In the genomic region with DNA sequence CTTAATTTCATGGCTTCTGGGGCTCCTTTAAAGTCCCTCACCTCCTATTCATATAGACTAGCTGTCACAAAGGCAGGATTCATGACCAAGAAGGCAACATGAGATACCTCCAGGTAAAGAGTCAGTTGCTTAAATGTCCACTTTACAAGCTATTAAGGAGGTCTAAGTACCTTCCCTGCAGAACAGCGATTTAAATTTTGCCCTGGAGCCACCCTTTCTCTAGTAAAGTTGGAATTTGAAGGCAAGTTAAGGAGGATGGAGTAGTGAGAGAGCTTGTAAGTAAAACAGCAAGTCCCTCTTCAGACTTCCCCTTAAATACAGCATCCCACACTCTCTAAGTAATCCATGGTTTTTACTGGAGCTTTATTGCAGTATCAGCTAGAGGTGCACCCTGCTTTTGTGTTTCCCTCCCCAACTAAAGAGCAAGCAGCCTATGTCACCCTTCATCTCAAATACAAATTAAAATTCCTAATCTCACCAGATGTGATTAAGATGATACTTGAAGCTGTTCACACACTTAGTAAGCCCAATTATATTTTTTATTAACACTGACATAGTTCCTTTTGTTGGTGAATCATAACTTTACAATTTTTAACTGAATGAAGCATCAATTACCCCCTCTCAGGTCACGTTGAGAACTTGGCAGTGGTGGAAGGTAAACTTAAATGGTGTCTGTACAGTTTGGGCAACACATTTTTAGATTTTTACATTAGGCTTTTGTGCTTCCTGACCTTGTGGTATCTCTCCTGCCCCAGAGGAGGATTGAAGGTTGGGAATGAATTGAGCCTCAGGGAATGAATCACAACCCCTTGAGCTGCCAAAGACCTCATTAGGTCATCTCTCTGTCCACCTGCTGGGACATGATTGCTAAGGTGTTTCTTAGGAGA, we compare ENCODE assay signal across 17 cellular contexts.
A peak's percentile ranks its signal among the peaks of the same experiment; 100 is the strongest.
DNase-seq lines count a peak whose midpoint lies in the region; ATAC-seq and TF ChIP-seq lines count a peak whose summit lies in the region.
"Had no signal": no experiment of that assay in that cellular context is flagged by ENCODE, and none has a peak within 500 bp of the region (broad histone marks: within the 10 kb centered on the region; RNA-seq: fewer than 3 reads in every experiment).

No MANE protein-coding gene starts in this region.

- ATAC-seq in left lung (peak; percentile 58), GM21360 (IDR thresholded peaks at IDR 0.05; ENCODE audit: unreplicated experiment) (no peak)
- ATAC-seq in activated T-helper 17 cell treated with anti-CD3 and anti-CD28 coated beads, Interleukin-2, amount 50 U/mL, for 72 hours (replicated peaks): no peak
- ATAC-seq: T-cell had no signal

- no peaks in the 10 kb centered on the region for H3K27me3 ChIP-seq in left lung
- H3K27me3 ChIP-seq: BLaER1 had no signal

- in situ Hi-C loops in astrocyte of the cerebellum (cut with HindIII; ENCODE audit: low sequenced_read_pairs): no loop called here

- H3K9me3 Mint-ChIP-seq in activated T-helper 17 cell treated with anti-CD3 and anti-CD28 coated beads, Interleukin-2, amount 50 U/mL, for 72 hours: no peaks in the 10 kb centered on the region
- no peaks in the 10 kb centered on the region for H3K9me3 Mint-ChIP-seq in nephron progenitor cell
- H3K9me3 Mint-ChIP-seq: activated B cell treated with CpG ODN at 0.5 μM for 24 hours; activated naive CD4-positive, alpha-beta T cell treated with anti-CD3 and anti-CD28 coated beads, Interleukin-2, amount 10 ng/mL, durations not matched to agents 7 days and 5 days; T-cell had no signal

- no peak overlapping the region for H3K27ac Mint-ChIP-seq in activated T-helper 17 cell treated with anti-CD3 and anti-CD28 coated beads, Interleukin-2, amount 50 U/mL, for 72 hours
- H3K27ac Mint-ChIP-seq in nephron progenitor cell: no peak overlapping the region
- H3K27ac Mint-ChIP-seq: activated B cell treated with CpG ODN at 0.5 μM for 24 hours; activated naive CD4-positive, alpha-beta T cell treated with anti-CD3 and anti-CD28 coated beads, Interleukin-2, amount 10 ng/mL, durations not matched to agents 7 days and 5 days; T-cell had no signal

- no peak for TF ChIP-seq CTCF in astrocyte of the cerebellum (IDR thresholded peaks at IDR 0.05; ENCODE audit: low read depth, low read length, missing control alignments)
- TF ChIP-seq CTCF in left lung (IDR thresholded peaks at IDR 0.05): no peak
- no peak for TF ChIP-seq CTCF in nephron progenitor cell (IDR thresholded peaks at IDR 0.05)

- no peak overlapping the region for H3K27ac ChIP-seq in left lung
- H3K27ac ChIP-seq: BLaER1, parathyroid adenoma had no signal

- H3K4me1 Mint-ChIP-seq in activated T-helper 17 cell treated with anti-CD3 and anti-CD28 coated beads, Interleukin-2, amount 50 U/mL, for 72 hours: no peaks in the 10 kb centered on the region
- H3K4me1 Mint-ChIP-seq in nephron progenitor cell: no peaks in the 10 kb centered on the region
- H3K4me1 Mint-ChIP-seq: activated B cell treated with CpG ODN at 0.5 μM for 24 hours; activated naive CD4-positive, alpha-beta T cell treated with anti-CD3 and anti-CD28 coated beads, Interleukin-2, amount 10 ng/mL, durations not matched to agents 7 days and 5 days; T-cell had no signal

- H3K36me3 Mint-ChIP-seq in activated T-helper 17 cell treated with anti-CD3 and anti-CD28 coated beads, Interleukin-2, amount 50 U/mL, for 72 hours (ENCODE audit: low read depth): peaks cover 5% of the 10 kb centered on the region
- H3K36me3 Mint-ChIP-seq in nephron progenitor cell (ENCODE audit: low read depth): no peaks in the 10 kb centered on the region

- no peak overlapping the region for H3K4me3 Mint-ChIP-seq in activated T-helper 17 cell treated with anti-CD3 and anti-CD28 coated beads, Interleukin-2, amount 50 U/mL, for 72 hours
- no peak overlapping the region for H3K4me3 Mint-ChIP-seq in nephron progenitor cell
- H3K4me3 Mint-ChIP-seq: activated B cell treated with CpG ODN at 0.5 μM for 24 hours; activated naive CD4-positive, alpha-beta T cell treated with anti-CD3 and anti-CD28 coated beads, Interleukin-2, amount 10 ng/mL, durations not matched to agents 7 days and 5 days; T-cell had no signal

- intact Hi-C loops in left lung (cut with DNase I): no loop called here

- no peaks in the 10 kb centered on the region for H3K4me1 ChIP-seq in left lung
- H3K4me1 ChIP-seq: BLaER1, parathyroid adenoma had no signal

- no peak overlapping the region for H3K4me3 ChIP-seq in astrocyte of the cerebellum (ENCODE audit: low read depth, low read length)
- H3K4me3 ChIP-seq in left lung: no peak overlapping the region
- H3K4me3 ChIP-seq: BLaER1 had no signal

- H3K36me3 ChIP-seq in left lung: no peaks in the 10 kb centered on the region
- H3K36me3 ChIP-seq: BLaER1 had no signal

- H3K27me3 Mint-ChIP-seq in activated T-helper 17 cell treated with anti-CD3 and anti-CD28 coated beads, Interleukin-2, amount 50 U/mL, for 72 hours: no peaks in the 10 kb centered on the region
- H3K27me3 Mint-ChIP-seq in nephron progenitor cell (ENCODE audit: low read depth, poor library complexity): peaks cover 3% of the 10 kb centered on the region
- H3K27me3 Mint-ChIP-seq: activated B cell treated with CpG ODN at 0.5 μM for 24 hours; activated naive CD4-positive, alpha-beta T cell treated with anti-CD3 and anti-CD28 coated beads, Interleukin-2, amount 10 ng/mL, durations not matched to agents 7 days and 5 days; T-cell had no signal

- DNase-seq in Daoy (ENCODE audit: low read depth) (peak; percentile 36), LHCN-M2 (ENCODE audit: low read depth) (peak; percentile 43), astrocyte of the cerebellum (ENCODE audit: low read depth) (peak; percentile 43), left lung (no peak), NCI-H2107 (lab: John Stamatoyannopoulos, UW) (no peak), nephron progenitor cell (no peak)
- DNase-seq: activated B cell treated with CpG ODN at 0.5 μM for 24 hours; activated naive CD4-positive, alpha-beta T cell treated with anti-CD3 and anti-CD28 coated beads, Interleukin-2, amount 10 ng/mL, durations not matched to agents 7 days and 5 days; central memory CD4-positive, alpha-beta T cell; glutamatergic neuron; kidney; stimulated activated CD4-positive, alpha-beta T cell treated with anti-CD3 and anti-CD28 coated beads, Interleukin-15, amount 100 ng/mL, for 24 hours; T-cell had no signal

- no peaks in the 10 kb centered on the region for H3K9me3 ChIP-seq in left lung
- H3K9me3 ChIP-seq: BLaER1 had no signal

Comparison
In these comparisons a context has a peak if more than half of its experiments do, and no peak if none do; other contexts are left out.
1. DNase-seq: peak in Daoy (single experiment), LHCN-M2 (single experiment) and astrocyte of the cerebellum (single experiment); none in left lung (0 of 2), NCI-H2107 (single experiment) and nephron progenitor cell (single experiment).